7 cellular contexts compared by ENCODE assay signal in the genomic region with DNA sequence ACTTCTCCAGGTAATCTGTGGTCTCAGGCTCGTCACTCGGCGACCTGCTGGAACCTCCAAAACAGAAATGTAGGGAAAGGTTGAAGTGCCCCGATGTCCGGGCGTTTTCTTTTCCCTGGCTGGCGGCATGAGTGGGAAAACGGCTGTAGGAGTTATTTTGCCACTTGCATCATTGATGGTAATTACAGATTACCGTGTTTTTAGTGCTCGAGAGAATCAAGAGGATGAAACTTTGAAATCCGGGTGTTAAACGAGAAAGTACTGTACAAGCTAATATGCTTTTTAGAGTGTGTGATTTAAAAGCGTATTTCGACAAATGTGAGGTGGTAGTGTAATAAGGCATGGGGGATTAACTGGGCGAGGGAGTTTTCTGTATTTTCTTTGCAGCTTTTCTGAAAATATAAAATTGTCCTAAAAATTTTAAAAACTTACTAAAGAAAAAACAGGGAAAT. TPM values are rescaled to one million over a fixed set of nuclear protein-coding genes. Genes with fewer than 3 reads are reported as not detected.
DNase-seq lines count a peak whose midpoint lies in the region; ATAC-seq and TF ChIP-seq lines count a peak whose summit lies in the region.

No MANE protein-coding gene starts in this region.

- peaks cover 21% of the 10 kb centered on the region for H3K4me1 ChIP-seq in hepatocyte (ENCODE audit: insufficient read depth)
- H3K4me1 ChIP-seq in skeletal muscle tissue (ENCODE audit: control insufficient read depth in 3 of 3, insufficient read depth in 3 of 3, low read length in 3 of 3) = peaks cover 0 to 5% (median 0%) of the 10 kb centered on the region in 3 donors

- H2AFZ ChIP-seq in hepatocyte = peak overlapping the region; percentile 64

- H3K27me3 ChIP-seq in hepatocyte (no peaks in the 10 kb centered on the region), skeletal muscle tissue (ENCODE audit: control insufficient read depth in 3 of 3, insufficient read depth in 3 of 3, low read length in 3 of 3) (no peaks in the 10 kb centered on the region)

- WGBS in hepatocyte (ENCODE audit: low lambda C conversion rate, missing lambda C conversion rate) = 18% methylated on average over 15 of the region's 15 CpGs

- H3K4me2 ChIP-seq in hepatocyte = peak overlapping the region; percentile 78

- H3K27ac ChIP-seq in hepatocyte (peak overlapping the region; percentile 58), skeletal muscle tissue (ENCODE audit: low read depth, low read length) (no peak overlapping the region)

- peak overlapping the region; percentile 49 for H3K4me3 ChIP-seq in HFF-Myc (replicated peaks; ENCODE audit: low read depth, low read length)
- H3K4me3 ChIP-seq in WI38 (ENCODE audit: low read depth, low read length) = peak overlapping the region; percentile 61
- peak overlapping the region; percentile 82 for H3K4me3 ChIP-seq in hepatocyte
- peak overlapping the region; percentile 51 to 72 (median 70) for H3K4me3 ChIP-seq in skeletal muscle tissue (ENCODE audit: low read length in 3 of 3)

- DNase-seq in HFF-Myc (ENCODE audit: extremely low read depth, low read depth) (no peak), hepatocyte (ENCODE audit: low spot score) (no peak)

- peak overlapping the region; percentile 61 to 79 (median 62) for H3K9ac ChIP-seq in skeletal muscle tissue (ENCODE audit: low read depth in 1 of 3, low read length in 3 of 3)

- TF ChIP-seq CTCF in HFF-Myc (IDR thresholded peaks at IDR 0.05; ENCODE audit: low read depth, low read length, missing control alignments) = no peak
- no peak for TF ChIP-seq CTCF in WI38 (IDR thresholded peaks at IDR 0.05; ENCODE audit: low read depth, low read length)
- TF ChIP-seq CTCF in hepatocyte (IDR thresholded peaks at IDR 0.05; ENCODE audit: poor library complexity) = no peak

- H4K20me1 ChIP-seq in hepatocyte (ENCODE audit: insufficient read depth, poor library complexity, severe bottlenecking) = no peaks in the 10 kb centered on the region

- no peak for ATAC-seq in esophagus mucosa
- ATAC-seq in HG03025 (IDR thresholded peaks at IDR 0.05; ENCODE audit: low FRiP score, unreplicated experiment) = no peak
- ATAC-seq in GM18519 (IDR thresholded peaks at IDR 0.05; ENCODE audit: low FRiP score, unreplicated experiment) = no peak

- H3K9me2 ChIP-seq in hepatocyte (replicated peaks; ENCODE audit: insufficient read depth) = no peaks in the 10 kb centered on the region

- H3K79me2 ChIP-seq in hepatocyte = peaks cover 13% of the 10 kb centered on the region

- H3K36me3 ChIP-seq in hepatocyte (replicated peaks; ENCODE audit: insufficient read depth, low read depth) (no peaks in the 10 kb centered on the region), skeletal muscle tissue (ENCODE audit: control insufficient read depth in 3 of 3, insufficient read depth in 3 of 3, low read length in 3 of 3) (no peaks in the 10 kb centered on the region)

- H3K9me3 ChIP-seq in hepatocyte (ENCODE audit: low read depth) (no peaks in the 10 kb centered on the region), skeletal muscle tissue (ENCODE audit: control insufficient read depth in 3 of 3, low read length in 3 of 3) (no peaks in the 10 kb centered on the region)

RNA-seq across cellular contexts. Expression of a gene that starts 0.8 kb away (rescaled TPM):
- total RNA-seq in hepatocyte (10.0 and 10.9 TPM in 2 replicates), skeletal muscle tissue (under 0.01 TPM), esophagus mucosa (123 TPM)
- polyA plus RNA-seq in hepatocyte = 4.0 and 9.5 TPM in 2 replicates

Comparison
In these comparisons a context has a peak if more than half of its experiments do, and no peak if none do; other contexts are left out.
1. RNA of a gene that starts 0.8 kb away (total RNA-seq): 123 TPM in esophagus mucosa (single experiment) and 10.0 to 10.9 TPM in hepatocyte; under 0.01 TPM in skeletal muscle tissue (single experiment); every median in the first group is over 10 times any median in the second.
2. Peak in every context shown above with its lines, with median percentiles within 50 percentile points of each other: H3K4me3 ChIP-seq.